8 cellular contexts compared by ENCODE assay signal in the genomic region with DNA sequence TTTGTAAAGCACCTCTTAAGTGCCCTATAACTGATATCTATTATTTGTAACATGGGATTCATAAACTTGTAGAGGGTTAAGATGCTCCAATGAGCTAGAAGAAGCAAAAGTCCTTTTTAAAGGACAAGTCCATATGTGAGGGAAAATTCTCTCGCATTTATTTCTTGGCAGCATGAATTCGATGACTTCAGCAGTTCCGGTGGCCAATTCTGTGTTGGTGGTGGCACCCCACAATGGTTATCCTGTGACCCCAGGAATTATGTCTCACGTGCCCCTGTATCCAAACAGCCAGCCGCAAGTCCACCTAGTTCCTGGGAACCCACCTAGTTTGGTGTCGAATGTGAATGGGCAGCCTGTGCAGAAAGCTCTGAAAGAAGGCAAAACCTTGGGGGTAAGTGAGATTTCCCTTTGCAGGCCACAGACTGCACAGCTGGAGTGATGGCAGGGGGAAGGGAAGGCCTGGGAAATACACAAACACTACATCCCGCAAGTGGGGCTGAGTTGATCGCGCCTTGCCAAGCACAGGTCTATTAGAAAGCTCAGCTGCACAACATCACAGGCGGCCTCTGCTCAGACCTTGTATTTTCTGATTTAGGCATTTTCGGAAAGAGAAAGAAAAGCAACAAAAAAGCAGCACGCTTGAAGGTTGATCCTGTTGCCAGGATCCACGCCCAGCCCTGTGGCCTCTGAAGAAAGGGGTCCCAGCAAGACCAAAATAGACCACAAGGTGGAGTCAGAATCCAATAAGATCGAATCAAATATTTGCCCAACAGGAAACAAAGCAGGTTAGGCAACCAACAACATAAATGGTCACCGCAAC. TPM values are rescaled to one million over a fixed set of nuclear protein-coding genes. Genes with fewer than 3 reads are reported as not detected.
DNase-seq lines count a peak whose midpoint lies in the region; ATAC-seq and TF ChIP-seq lines count a peak whose summit lies in the region.

No MANE protein-coding gene starts in this region.

- H3K4me3 ChIP-seq in MG63 (no peak overlapping the region), foreskin fibroblast (ENCODE audit: low read depth in 1 of 2, low read length in 2 of 2) (no peak overlapping the region)

- no peak overlapping the region for H3K27ac Mint-ChIP-seq in effector memory CD8-positive, alpha-beta T cell

- no peaks in the 10 kb centered on the region for H3K36me3 Mint-ChIP-seq in effector memory CD8-positive, alpha-beta T cell (ENCODE audit: insufficient read depth)

- no peaks in the 10 kb centered on the region for H3K27me3 ChIP-seq in MG63

- no peak overlapping the region for H3K4me3 Mint-ChIP-seq in effector memory CD8-positive, alpha-beta T cell

- H3K27me3 Mint-ChIP-seq in effector memory CD8-positive, alpha-beta T cell = peaks cover 7 to 13% of the 10 kb centered on the region in 2 donors

- no peak for TF ChIP-seq CTCF in foreskin fibroblast (IDR thresholded peaks at IDR 0.05; ENCODE audit: low read depth, low read length)

- H3K36me3 ChIP-seq in MG63 = no peaks in the 10 kb centered on the region

- peak; percentile 60 for DNase-seq in DMS53 treated with DMSO at 0.1 percent for 48 hours (lab: John Stamatoyannopoulos, UW; ENCODE audit: unreplicated experiment)
- peak; percentile 5 to 28 for DNase-seq in Kasumi-1 (lab: John Stamatoyannopoulos, UW)
- peak; percentile 15 for DNase-seq in kidney tubule cell (ENCODE audit: low spot score)
- no peak for DNase-seq in MG63
- DNase-seq in effector memory CD8-positive, alpha-beta T cell = no peak
- DNase-seq in foreskin fibroblast = no peak

- H3K9me3 ChIP-seq in MG63 = no peaks in the 10 kb centered on the region

- ATAC-seq in SK-N-SH treated with all-trans-retinoic acid at 6 μM for 48 hours (peak; percentile 63; the same call in 2 of the 3 replicates), HG03095 (IDR thresholded peaks at IDR 0.05; ENCODE audit: unreplicated experiment) (no peak)
- no peak for ATAC-seq in effector memory CD8-positive, alpha-beta T cell (replicated peaks)

- H3K4me1 Mint-ChIP-seq in effector memory CD8-positive, alpha-beta T cell (ENCODE audit: low read depth in 2 of 2) = no peaks in the 10 kb centered on the region

- no peaks in the 10 kb centered on the region for H3K9me3 Mint-ChIP-seq in effector memory CD8-positive, alpha-beta T cell

TF ChIP-seq in SK-N-SH treated with all-trans-retinoic acid at 6 μM for 48 hours, 23 proteins besides CTCF, POLR2A, EP300 and RAD21:
- no peak for TF ChIP-seq CSDC2 (CRISPR knock-in tag; IDR thresholded peaks at IDR 0.05)
- no peak for TF ChIP-seq ARNTL (CRISPR knock-in tag; IDR thresholded peaks at IDR 0.05; ENCODE audit: borderline replicate concordance, low read depth)
- no peak for TF ChIP-seq ZFP30 (CRISPR knock-in tag; IDR thresholded peaks at IDR 0.05)
- no peak for TF ChIP-seq TCF4 (CRISPR knock-in tag; IDR thresholded peaks at IDR 0.05; ENCODE audit: borderline replicate concordance)
- TF ChIP-seq, protein P1, sequence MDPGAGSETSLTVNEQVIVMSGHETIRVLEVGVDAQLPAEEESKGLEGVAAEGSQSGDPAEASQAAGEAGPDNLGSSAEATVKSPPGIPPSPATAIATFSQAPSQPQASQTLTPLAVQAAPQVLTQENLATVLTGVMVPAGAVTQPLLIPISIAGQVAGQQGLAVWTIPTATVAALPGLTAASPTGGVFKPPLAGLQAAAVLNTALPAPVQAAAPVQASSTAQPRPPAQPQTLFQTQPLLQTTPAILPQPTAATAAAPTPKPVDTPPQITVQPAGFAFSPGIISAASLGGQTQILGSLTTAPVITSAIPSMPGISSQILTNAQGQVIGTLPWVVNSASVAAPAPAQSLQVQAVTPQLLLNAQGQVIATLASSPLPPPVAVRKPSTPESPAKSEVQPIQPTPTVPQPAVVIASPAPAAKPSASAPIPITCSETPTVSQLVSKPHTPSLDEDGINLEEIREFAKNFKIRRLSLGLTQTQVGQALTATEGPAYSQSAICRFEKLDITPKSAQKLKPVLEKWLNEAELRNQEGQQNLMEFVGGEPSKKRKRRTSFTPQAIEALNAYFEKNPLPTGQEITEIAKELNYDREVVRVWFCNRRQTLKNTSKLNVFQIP (CRISPR knock-in tag; IDR thresholded peaks at IDR 0.05; ENCODE audit: borderline replicate concordance, low read depth) = no peak
- no peak for TF ChIP-seq ZNF70 (CRISPR knock-in tag; IDR thresholded peaks at IDR 0.05)
- no peak for TF ChIP-seq PPARA (CRISPR knock-in tag; IDR thresholded peaks at IDR 0.05; ENCODE audit: borderline replicate concordance)
- no peak for TF ChIP-seq BACH2 (CRISPR knock-in tag; IDR thresholded peaks at IDR 0.05; ENCODE audit: borderline replicate concordance)
- no peak for TF ChIP-seq OSR1 (CRISPR knock-in tag; IDR thresholded peaks at IDR 0.05)
- no peak for TF ChIP-seq ZNF8 (CRISPR knock-in tag; IDR thresholded peaks at IDR 0.05)
- TF ChIP-seq SNAI2 (CRISPR knock-in tag; IDR thresholded peaks at IDR 0.05) = no peak
- no peak for TF ChIP-seq TOX (CRISPR knock-in tag; IDR thresholded peaks at IDR 0.05; ENCODE audit: borderline replicate concordance)
- TF ChIP-seq, protein P2, sequence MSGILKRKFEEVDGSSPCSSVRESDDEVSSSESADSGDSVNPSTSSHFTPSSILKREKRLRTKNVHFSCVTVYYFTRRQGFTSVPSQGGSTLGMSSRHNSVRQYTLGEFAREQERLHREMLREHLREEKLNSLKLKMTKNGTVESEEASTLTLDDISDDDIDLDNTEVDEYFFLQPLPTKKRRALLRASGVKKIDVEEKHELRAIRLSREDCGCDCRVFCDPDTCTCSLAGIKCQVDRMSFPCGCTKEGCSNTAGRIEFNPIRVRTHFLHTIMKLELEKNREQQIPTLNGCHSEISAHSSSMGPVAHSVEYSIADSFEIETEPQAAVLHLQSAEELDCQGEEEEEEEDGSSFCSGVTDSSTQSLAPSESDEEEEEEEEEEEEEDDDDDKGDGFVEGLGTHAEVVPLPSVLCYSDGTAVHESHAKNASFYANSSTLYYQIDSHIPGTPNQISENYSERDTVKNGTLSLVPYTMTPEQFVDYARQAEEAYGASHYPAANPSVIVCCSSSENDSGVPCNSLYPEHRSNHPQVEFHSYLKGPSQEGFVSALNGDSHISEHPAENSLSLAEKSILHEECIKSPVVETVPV (CRISPR knock-in tag; IDR thresholded peaks at IDR 0.05) = no peak
- TF ChIP-seq GLIS3 (CRISPR knock-in tag; IDR thresholded peaks at IDR 0.05) = no peak
- TF ChIP-seq RARB (CRISPR knock-in tag; IDR thresholded peaks at IDR 0.05) = no peak

RNA-seq across cellular contexts. Expression of a gene that starts 1.5 kb away (rescaled TPM):
- not detected in 2 replicates for total RNA-seq in MG63 (2014; rRNA removed; shearing (Covaris generic); ENCODE audit: low replicate concordance)

RNA-seq across cellular contexts. Expression of a gene that starts 23.6 kb away (rescaled TPM):
- total RNA-seq in MG63 (2014; rRNA removed; shearing (Covaris generic); ENCODE audit: low replicate concordance) = not detected in 2 replicates

RNA-seq across cellular contexts. Expression of a gene that starts 55.8 kb away (rescaled TPM):
- total RNA-seq in MG63 (2014; rRNA removed; shearing (Covaris generic); ENCODE audit: low replicate concordance) = not detected in 2 replicates

Comparison
In these comparisons a context has a peak if more than half of its experiments do, and no peak if none do; other contexts are left out.
1. DNase-seq: peak in DMS53 treated with DMSO at 0.1 percent for 48 hours (single experiment), Kasumi-1 (2 of 2) and kidney tubule cell (single experiment); none in MG63 (single experiment), effector memory CD8-positive, alpha-beta T cell (0 of 3) and foreskin fibroblast (0 of 2).